In the genomic region with DNA sequence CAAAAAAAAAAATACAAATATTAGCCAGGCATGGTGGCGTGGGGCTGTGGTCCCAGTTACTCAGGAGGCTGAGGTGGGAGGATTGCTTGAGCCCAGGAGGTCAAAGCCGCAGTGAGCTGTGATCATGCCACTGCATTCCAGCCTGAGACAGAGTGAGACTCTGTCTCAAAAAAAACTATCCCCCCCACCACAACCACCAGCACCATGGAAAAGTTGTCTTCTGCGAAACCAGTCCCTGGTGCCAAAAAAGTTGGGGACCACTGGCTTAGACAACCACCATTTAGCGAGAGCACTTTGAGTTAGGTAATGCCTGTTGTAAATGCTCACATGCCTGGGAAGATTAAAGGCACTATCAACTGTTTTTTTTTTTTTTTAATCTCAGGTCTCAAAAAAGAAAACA, we compare ENCODE assay signal across 14 cellular contexts. TPM values are rescaled to one million over a fixed set of nuclear protein-coding genes. Genes with fewer than 3 reads are reported as not detected.
DNase-seq lines count a peak whose midpoint lies in the region; ATAC-seq and TF ChIP-seq lines count a peak whose summit lies in the region.
"Had no signal": no experiment of that assay in that cellular context is flagged by ENCODE, and none has a peak within 500 bp of the region (broad histone marks: within the 10 kb centered on the region; RNA-seq: fewer than 3 reads in every experiment).

No MANE protein-coding gene starts in this region.

- no peak overlapping the region for H4K91ac ChIP-seq in mesenchymal stem cell (ENCODE audit: low read length)

- H3K27me3 ChIP-seq in SK-N-SH (ENCODE audit: insufficient read depth): no peaks in the 10 kb centered on the region
- H3K27me3 ChIP-seq in brain microvascular endothelial cell (replicated peaks): no peaks in the 10 kb centered on the region
- peaks cover 0 to 5% of the 10 kb centered on the region in 2 experiments for H3K27me3 ChIP-seq in mesenchymal stem cell (ENCODE audit: control insufficient read depth in 1 of 2, insufficient read depth in 1 of 2, low read length in 2 of 2)
- no peaks in the 10 kb centered on the region for H3K27me3 ChIP-seq in smooth muscle cell (ENCODE audit: low read depth)
- H3K27me3 ChIP-seq: BE2C had no signal

- H4K20me1 ChIP-seq in SK-N-SH (ENCODE audit: insufficient read depth) (no peaks in the 10 kb centered on the region), smooth muscle cell (ENCODE audit: low read depth) (no peaks in the 10 kb centered on the region)

- no peak overlapping the region for H2BK5ac ChIP-seq in mesenchymal stem cell (ENCODE audit: low read depth, low read length, poor library complexity, severe bottlenecking)

- peaks cover 27 to 32% of the 10 kb centered on the region in 2 experiments; a peak in 3 of 4 replicates for H3K4me1 ChIP-seq in SK-N-SH (ENCODE audit: control insufficient read depth in 1 of 2, insufficient read depth in 2 of 2, low read depth in 1 of 2, low read length in 1 of 2)
- H3K4me1 ChIP-seq in mesenchymal stem cell (ENCODE audit: control insufficient read depth, insufficient read depth, low read depth, low read length): peaks cover 10% of the 10 kb centered on the region
- H3K4me1 ChIP-seq in smooth muscle cell (ENCODE audit: low read depth): peaks cover 23% of the 10 kb centered on the region
- H3K4me1 ChIP-seq: BE2C had no signal

- peaks cover 3 to 20% of the 10 kb centered on the region in 2 experiments for H3K36me3 ChIP-seq in SK-N-SH (replicated peaks in 1 of 2; ENCODE audit: control insufficient read depth in 1 of 2, insufficient read depth in 2 of 2, low read length in 1 of 2)
- H3K36me3 ChIP-seq in brain microvascular endothelial cell (replicated peaks): peaks cover 7% of the 10 kb centered on the region
- peaks cover 0 to 7% of the 10 kb centered on the region in 2 experiments for H3K36me3 ChIP-seq in mesenchymal stem cell (ENCODE audit: control insufficient read depth in 1 of 2, insufficient read depth in 2 of 2, low read depth in 1 of 2, low read length in 2 of 2)
- no peaks in the 10 kb centered on the region for H3K36me3 ChIP-seq in smooth muscle cell (ENCODE audit: low read depth)
- H3K36me3 ChIP-seq: BE2C had no signal

- H4K8ac ChIP-seq in mesenchymal stem cell (ENCODE audit: low read length): no peak overlapping the region

- in situ Hi-C loops in brain microvascular endothelial cell (cut with HindIII; ENCODE audit: low pct_ligation_motif_present, low sequenced_read_pairs): no loop called here

- H3K79me2 ChIP-seq in SK-N-SH (ENCODE audit: insufficient read depth) (peaks cover 73% of the 10 kb centered on the region), smooth muscle cell (ENCODE audit: low read depth) (peaks cover 62% of the 10 kb centered on the region)

- H2AK5ac ChIP-seq in mesenchymal stem cell (ENCODE audit: low read length, severe bottlenecking): peak overlapping the region; percentile 54

- no peak overlapping the region for H3K4ac ChIP-seq in mesenchymal stem cell (ENCODE audit: low read depth in 1 of 2, low read length in 2 of 2)

- POLR2A ChIA-PET in SK-N-SH (lab: Yijun Ruan, JAX): no interaction called here

- TF ChIP-seq EP300 in SK-N-SH (IDR thresholded peaks at IDR 0.05; ENCODE audit: borderline replicate concordance in 1 of 2, low read depth in 1 of 2, low read length in 1 of 2): no peak

- H3K9me2 ChIP-seq in SK-N-SH: no peaks in the 10 kb centered on the region

- H3K9me3 ChIP-seq in SK-N-SH: no peaks in the 10 kb centered on the region
- peaks cover 4% of the 10 kb centered on the region for H3K9me3 ChIP-seq in mesenchymal stem cell (ENCODE audit: control insufficient read depth, low read length)
- H3K9me3 ChIP-seq in smooth muscle cell (replicated peaks; ENCODE audit: low read depth): no peaks in the 10 kb centered on the region
- H3K9me3 ChIP-seq: BE2C had no signal

- H3K4me2 ChIP-seq in SK-N-SH: peak overlapping the region; percentile 38
- H3K4me2 ChIP-seq in mesenchymal stem cell (ENCODE audit: low read length, poor library complexity, severe bottlenecking): no peak overlapping the region
- H3K4me2 ChIP-seq in smooth muscle cell: peak overlapping the region; percentile 68

- no peak for DNase-seq in SK-N-SH
- no peak for DNase-seq in brain microvascular endothelial cell
- DNase-seq in mesenchymal stem cell: no peak
- no peak for DNase-seq in smooth muscle cell (lab: John Stamatoyannopoulos, UW; ENCODE audit: unreplicated experiment)
- no peak for DNase-seq in GOT3 (lab: John Stamatoyannopoulos, UW)
- DNase-seq: BE2C; CD4-positive, alpha-beta T cell; NCI-H2029; NCI-H510A; NCI-H774 had no signal

- ATAC-seq in SK-N-SH treated with all-trans-retinoic acid at 6 μM for 48 hours (no peak; the same call in 2 of the 3 replicates), HG02571 (IDR thresholded peaks at IDR 0.05; ENCODE audit: unreplicated experiment) (no peak), HG02588 (IDR thresholded peaks at IDR 0.05; ENCODE audit: unreplicated experiment) (no peak)

- WGBS in SK-N-SH (ENCODE audit: low lambda C conversion rate): 76% methylated on average over 4 of the region's 4 CpGs
- WGBS in mesenchymal stem cell: 91% methylated on average over 4 of the region's 4 CpGs
- WGBS in smooth muscle cell (ENCODE audit: low lambda C conversion rate): 79% methylated on average over 4 of the region's 4 CpGs

- H3F3A ChIP-seq in SK-N-SH (replicated peaks; ENCODE audit: insufficient read depth) (peaks cover 47% of the 10 kb centered on the region), smooth muscle cell (ENCODE audit: low read depth) (peaks cover 20% of the 10 kb centered on the region)

- H3K18ac ChIP-seq in mesenchymal stem cell (ENCODE audit: low read depth in 1 of 2, low read length in 2 of 2): peak overlapping the region in 1 of 2 experiments; percentile 14

- CTCF ChIA-PET in SK-N-SH (lab: Yijun Ruan, JAX): interaction anchor here (0.8 kb wide), 1 partner anchor 12 kb away, joined by 4 read pairs; no protein-coding TSS in a partner anchor

- H3K27ac ChIP-seq in SK-N-SH (ENCODE audit: low read depth in 2 of 2, low read length in 1 of 2) (peak overlapping the region in 1 of 2 experiments; percentile 96; a peak in 2 of 4 replicates), brain microvascular endothelial cell (peak overlapping the region; percentile 97), mesenchymal stem cell (ENCODE audit: low read length, poor library complexity, severe bottlenecking) (peak overlapping the region; percentile 72), smooth muscle cell (ENCODE audit: low read depth) (peak overlapping the region; percentile 99)
- H3K27ac ChIP-seq: 22Rv1 had no signal

- no peak overlapping the region for H2BK12ac ChIP-seq in mesenchymal stem cell (ENCODE audit: low read length in 2 of 2)

- peak overlapping the region; percentile 45; the same call in 1 of the 2 replicates for H3K9ac ChIP-seq in SK-N-SH
- no peak overlapping the region for H3K9ac ChIP-seq in mesenchymal stem cell (ENCODE audit: low read length)
- H3K9ac ChIP-seq in smooth muscle cell (ENCODE audit: low read depth): peak overlapping the region; percentile 65

- H2BK15ac ChIP-seq in mesenchymal stem cell (ENCODE audit: low read depth, poor library complexity, severe bottlenecking): no peak overlapping the region

- no peak overlapping the region for H3K23ac ChIP-seq in mesenchymal stem cell (ENCODE audit: low read length in 2 of 2)

- no peak overlapping the region for H2BK120ac ChIP-seq in mesenchymal stem cell (ENCODE audit: low read depth, low read length)

- H3K14ac ChIP-seq in mesenchymal stem cell (ENCODE audit: low read length in 2 of 2): no peak overlapping the region

- peaks cover 21% of the 10 kb centered on the region for H3K79me1 ChIP-seq in mesenchymal stem cell (replicated peaks; ENCODE audit: low read length, poor library complexity, severe bottlenecking)

- no peak for TF ChIP-seq CTCF in SK-N-SH (IDR thresholded peaks at IDR 0.05)
- TF ChIP-seq CTCF in brain microvascular endothelial cell (IDR thresholded peaks at IDR 0.05; ENCODE audit: low read depth, low read length, missing control alignments): no peak
- TF ChIP-seq CTCF in smooth muscle cell (IDR thresholded peaks at IDR 0.05; ENCODE audit: borderline replicate concordance, insufficient read depth, poor library complexity, severe bottlenecking): no peak

- no peak for TF ChIP-seq RAD21 in SK-N-SH (IDR thresholded peaks at IDR 0.05; ENCODE audit: low read length)

- H2AFZ ChIP-seq in SK-N-SH (ENCODE audit: low read depth): no peak overlapping the region
- H2AFZ ChIP-seq in mesenchymal stem cell (ENCODE audit: low read depth, low read length): no peak overlapping the region
- no peak overlapping the region for H2AFZ ChIP-seq in smooth muscle cell (ENCODE audit: low read depth)

- no peak overlapping the region for H3K4me3 ChIP-seq in SK-N-SH (ENCODE audit: low read depth in 2 of 2, low read length in 1 of 2)
- no peak overlapping the region for H3K4me3 ChIP-seq in brain microvascular endothelial cell (ENCODE audit: low read depth, low read length)
- no peak overlapping the region for H3K4me3 ChIP-seq in mesenchymal stem cell (ENCODE audit: insufficient read depth in 1 of 2, low read depth in 1 of 2, low read length in 2 of 2)
- no peak overlapping the region for H3K4me3 ChIP-seq in smooth muscle cell

TF ChIP-seq in SK-N-SH, 30 proteins besides CTCF, POLR2A, EP300 and RAD21 (continues in another document):
- TF ChIP-seq SIN3A (IDR thresholded peaks at IDR 0.05; ENCODE audit: borderline replicate concordance, low read depth, low read length) (no peak), NRF1 (IDR thresholded peaks at IDR 0.05; ENCODE audit: low read depth, low read length) (no peak), RFX5 (IDR thresholded peaks at IDR 0.05; ENCODE audit: low read length) (no peak), GATA2 (CRISPR knock-in tag; IDR thresholded peaks at IDR 0.05) (no peak), MEF2A (IDR thresholded peaks at IDR 0.05; ENCODE audit: borderline replicate concordance, low read depth) (no peak), FOSL2 (IDR thresholded peaks at IDR 0.05; ENCODE audit: borderline replicate concordance, low read depth) (no peak), JUND (IDR thresholded peaks at IDR 0.05) (no peak)

TF ChIP-seq in SK-N-SH treated with all-trans-retinoic acid at 6 μM for 48 hours, 23 proteins besides CTCF, POLR2A, EP300 and RAD21 (continues in another document):
- no peak for TF ChIP-seq PPARA (CRISPR knock-in tag; IDR thresholded peaks at IDR 0.05; ENCODE audit: borderline replicate concordance)

RNA-seq across cellular contexts. Expression of gene ARHGAP31, which starts 15.4 kb away (rescaled TPM):
- 4.4 and 7.7 TPM in 2 replicates for polyA plus RNA-seq in SK-N-SH (2012; rRNA removed)
- 4.0 and 4.8 TPM in 2 replicates for polyA plus RNA-seq in SK-N-SH (2012; cell fraction: cytosol; rRNA removed)
- polyA plus RNA-seq in SK-N-SH (2012; cell fraction: nucleus; rRNA removed): 6.0 and 7.0 TPM in 2 replicates
- polyA plus RNA-seq in mesenchymal stem cell (2013, experiment 1 of 2): 6.4 TPM
- 6.3 TPM for polyA plus RNA-seq in mesenchymal stem cell (2013, experiment 2 of 2)
- 10.9 and 15.4 TPM in 2 replicates for total RNA-seq in smooth muscle cell
- polyA plus RNA-seq in smooth muscle cell: 5.6 and 6.1 TPM in 2 replicates
